Comparison of ENCODE assay signal across 1 cellular context in the genomic region with DNA sequence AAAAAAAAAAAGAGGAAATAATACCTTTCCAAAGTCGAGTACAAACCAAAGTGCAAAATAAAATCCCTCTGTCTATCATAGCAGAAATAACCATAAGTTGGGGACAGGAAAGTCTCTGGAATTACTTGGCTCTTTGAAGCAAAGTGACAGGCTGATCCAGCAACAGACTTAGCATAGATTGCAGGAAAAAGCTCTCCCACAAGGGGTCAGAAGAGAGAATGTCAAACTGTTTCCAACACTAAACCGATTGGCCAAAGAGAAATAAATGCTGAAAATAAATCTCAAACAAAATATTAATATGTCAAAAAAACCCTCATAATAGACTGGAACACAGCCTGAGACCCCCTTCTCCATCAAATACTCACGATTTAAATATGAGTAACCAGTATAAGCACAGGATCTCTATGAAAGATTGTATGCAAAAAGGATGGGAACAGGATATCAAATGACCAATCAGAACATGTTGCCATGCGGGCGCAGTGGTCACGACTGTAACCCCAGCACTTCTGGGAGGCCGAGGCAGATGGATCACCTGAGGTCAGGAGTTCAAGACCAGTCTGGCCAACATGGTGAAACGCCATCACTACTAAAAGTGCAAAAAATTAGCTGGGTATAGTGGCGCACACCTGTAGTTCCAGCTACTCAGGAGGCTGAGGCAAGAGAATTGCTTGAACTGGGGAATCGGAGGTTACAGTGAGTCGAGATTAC.
TF ChIP-seq lines count a peak whose summit lies in the region.

No MANE protein-coding gene starts in this region.

TF ChIP-seq in H1, 55 proteins besides CTCF, POLR2A, EP300 and RAD21 (continued from another document):
- TF ChIP-seq RFX5 (IDR thresholded peaks at IDR 0.05; ENCODE audit: borderline replicate concordance, low read depth, low read length) (peak; percentile 44; the same call in 1 of the 2 replicates), BCL11A (IDR thresholded peaks at IDR 0.05; ENCODE audit: low read depth in 2 of 2, low read length in 2 of 2) (no peak)
